8 cellular contexts compared by ENCODE assay signal in the genomic region with DNA sequence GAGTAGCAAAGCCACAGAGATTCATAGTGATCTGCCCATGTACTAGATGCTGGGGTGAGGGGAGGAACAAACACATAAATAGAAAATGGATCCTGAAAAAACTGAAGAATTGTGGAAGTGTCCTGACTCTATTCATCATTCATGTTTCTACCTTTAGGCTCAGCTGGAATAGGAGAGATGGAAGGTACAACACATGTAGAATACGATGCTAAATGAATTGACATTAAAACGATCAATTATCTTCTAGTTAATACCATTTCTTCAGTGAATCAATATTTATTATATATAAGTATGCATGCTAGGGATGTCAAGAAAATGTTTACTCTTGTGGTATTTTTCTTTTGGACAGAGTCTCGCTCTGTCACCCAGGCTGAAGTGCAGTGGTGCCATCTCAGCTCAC.
"Had no signal": no experiment of that assay in that cellular context is flagged by ENCODE, and none has a peak within 500 bp of the region (broad histone marks: within the 10 kb centered on the region; RNA-seq: fewer than 3 reads in every experiment).

No MANE protein-coding gene starts in this region.

- H3K4me3 Mint-ChIP-seq: IgD-negative memory B cell had no signal

- H3K4me1 Mint-ChIP-seq: IgD-negative memory B cell had no signal

- H3K36me3 Mint-ChIP-seq: IgD-negative memory B cell had no signal

- H3K4me2 ChIP-seq: KMS-11 had no signal

- H3K27me3 Mint-ChIP-seq: IgD-negative memory B cell had no signal

- ATAC-seq: HepG2, K562 had no signal

- H3K4me3 ChIP-seq: K562 had no signal

- H3K9ac ChIP-seq: KMS-11 had no signal

- H3K27ac Mint-ChIP-seq: IgD-negative memory B cell had no signal

- DNase-seq: IMR-90, KBM-7, KG1 had no signal

- H3K27ac ChIP-seq: HL-60, KMS-11 had no signal
